In the genomic region with DNA sequence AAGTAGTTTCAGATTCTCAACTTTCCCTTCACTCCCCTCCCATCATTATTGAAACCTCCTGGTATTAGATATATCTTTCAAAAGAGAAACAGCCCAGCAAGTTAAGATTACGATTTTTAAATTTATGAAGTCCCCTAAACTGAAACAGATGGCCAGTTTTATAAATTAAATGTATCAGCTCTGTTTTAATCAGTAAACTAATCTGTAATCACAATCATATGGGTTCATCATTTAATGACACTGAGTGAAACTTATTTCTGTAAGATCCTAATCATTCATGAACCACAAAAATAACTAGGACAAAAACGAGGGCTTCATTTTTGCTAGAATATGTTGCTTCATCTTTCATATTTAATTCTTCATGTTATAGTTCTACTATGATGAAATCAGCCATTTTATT, we compare ENCODE assay signal across 22 cellular contexts.
"Had no signal": no experiment of that assay in that cellular context is flagged by ENCODE, and none has a peak within 500 bp of the region (broad histone marks: within the 10 kb centered on the region; RNA-seq: fewer than 3 reads in every experiment).

No MANE protein-coding gene starts in this region.

- H3K36me3 Mint-ChIP-seq: naive thymus-derived CD4-positive, alpha-beta T cell had no signal

- FAIRE-seq: colon, islet of Langerhans, urothelium cell line had no signal

- H3K36me3 ChIP-seq: neutrophil, ovary had no signal

- H3K27ac ChIP-seq: esophagus squamous epithelium, foreskin keratinocyte, heart left ventricle, neutrophil, right atrium auricular region, sigmoid colon, suprapubic skin, thyroid gland had no signal

- H3K4me1 ChIP-seq: esophagus squamous epithelium, foreskin keratinocyte, heart left ventricle, right atrium auricular region, suprapubic skin, thyroid gland had no signal

- H3K4me3 Mint-ChIP-seq: dendritic cell treated with granulocyte-macrophage colony-stimulating factor and Interleukin-4, amounts not matched to agents 40 ng/mL and 50 ng/mL, for 4 days; effector memory CD8-positive, alpha-beta T cell; naive thymus-derived CD4-positive, alpha-beta T cell; type B pancreatic cell had no signal

- H3K27me3 Mint-ChIP-seq: dendritic cell treated with granulocyte-macrophage colony-stimulating factor and Interleukin-4, amounts not matched to agents 40 ng/mL and 50 ng/mL, for 4 days; type B pancreatic cell had no signal

- H3K9me3 ChIP-seq: esophagus squamous epithelium, heart left ventricle, neutrophil, ovary, right atrium auricular region, sigmoid colon, suprapubic skin, thyroid gland had no signal

- H3K4me1 Mint-ChIP-seq: naive thymus-derived CD4-positive, alpha-beta T cell had no signal

- DNase-seq: effector memory CD8-positive, alpha-beta T cell; esophagus squamous epithelium; foreskin keratinocyte; heart left ventricle; hypothalamus; kidney glomerular epithelial cell; naive thymus-derived CD4-positive, alpha-beta T cell; ovary; sigmoid colon; stimulated activated CD4-positive, alpha-beta T cell treated with anti-CD3 and anti-CD28 coated beads, Interleukin-12 subunit alpha, Interleukin-12 subunit beta, amount 100 ng/mL, for 4 hours; stimulated activated CD4-positive, alpha-beta T cell treated with anti-CD3 and anti-CD28 coated beads, Interleukin-2, amount 100 ng/mL, for 48 hours; stimulated activated naive CD8-positive, alpha-beta T cell treated with anti-CD3 and anti-CD28 coated beads, Interleukin-15, Interleukin-2, amounts not matched to agents 100 U/mL and 50 U/mL, for 24 hours; thyroid gland had no signal

- H3K27ac Mint-ChIP-seq: dendritic cell treated with granulocyte-macrophage colony-stimulating factor and Interleukin-4, amounts not matched to agents 40 ng/mL and 50 ng/mL, for 4 days; effector memory CD8-positive, alpha-beta T cell; naive thymus-derived CD4-positive, alpha-beta T cell; type B pancreatic cell had no signal

- H3K9me3 Mint-ChIP-seq: dendritic cell treated with granulocyte-macrophage colony-stimulating factor and Interleukin-4, amounts not matched to agents 40 ng/mL and 50 ng/mL, for 4 days; effector memory CD8-positive, alpha-beta T cell; naive thymus-derived CD4-positive, alpha-beta T cell; type B pancreatic cell had no signal

- H3K27me3 ChIP-seq: esophagus squamous epithelium, foreskin keratinocyte, heart left ventricle, neutrophil, ovary, right atrium auricular region, sigmoid colon, suprapubic skin, thyroid gland had no signal

- H3K4me3 ChIP-seq: esophagus squamous epithelium, heart left ventricle, ovary, right atrium auricular region, sigmoid colon, skin epidermis, suprapubic skin, thyroid gland had no signal
